ENCODE assay signal across 14 cellular contexts in genomic region chr3:10495003-10495402, GRCh38. TPM values are rescaled to one million over a fixed set of nuclear protein-coding genes. Genes with fewer than 3 reads are reported as not detected.
A peak's percentile ranks its signal among the peaks of the same experiment; 100 is the strongest.
DNase-seq lines count a peak whose midpoint lies in the region; ATAC-seq and TF ChIP-seq lines count a peak whose summit lies in the region.
"Had no signal": no experiment of that assay in that cellular context is flagged by ENCODE, and none has a peak within 500 bp of the region (broad histone marks: within the 10 kb centered on the region; RNA-seq: fewer than 3 reads in every experiment).

No MANE protein-coding gene starts in this region.

- H2BK12ac ChIP-seq in mesenchymal stem cell (ENCODE audit: low read length in 2 of 2): no peak overlapping the region

- H3K14ac ChIP-seq in mesenchymal stem cell (ENCODE audit: low read length in 2 of 2): no peak overlapping the region

- H3K27me3 ChIP-seq in psoas muscle (ENCODE audit: insufficient read depth in 3 of 3, low read length in 2 of 3): no peaks in the 10 kb centered on the region
- peaks cover 24 to 58% of the 10 kb centered on the region in 2 experiments for H3K27me3 ChIP-seq in mesenchymal stem cell (ENCODE audit: control insufficient read depth in 1 of 2, insufficient read depth in 1 of 2, low read length in 2 of 2)
- no peaks in the 10 kb centered on the region for H3K27me3 ChIP-seq in CD8-positive, alpha-beta T cell (ENCODE audit: insufficient read depth, low read length)

- no peak overlapping the region for H3K9ac ChIP-seq in mesenchymal stem cell (ENCODE audit: low read length)
- H3K9ac ChIP-seq: KMS-11 had no signal

- peaks cover 10% of the 10 kb centered on the region for H3K4me1 ChIP-seq in psoas muscle
- peaks cover 3% of the 10 kb centered on the region for H3K4me1 ChIP-seq in mesenchymal stem cell (ENCODE audit: control insufficient read depth, insufficient read depth, low read depth, low read length)
- no peaks in the 10 kb centered on the region for H3K4me1 ChIP-seq in CD8-positive, alpha-beta T cell (ENCODE audit: insufficient read depth, low read length)

- no peak overlapping the region for H2AFZ ChIP-seq in mesenchymal stem cell (ENCODE audit: low read depth, low read length)

- H3K27me3 Mint-ChIP-seq in activated naive CD4-positive, alpha-beta T cell treated with anti-CD3 and anti-CD28 coated beads, Interleukin-2, amount 10 ng/mL, durations not matched to agents 7 days and 5 days: peaks cover 19% of the 10 kb centered on the region
- peaks cover 6% of the 10 kb centered on the region for H3K27me3 Mint-ChIP-seq in CD8-positive, alpha-beta T cell (ENCODE audit: low read depth)
- H3K27me3 Mint-ChIP-seq: activated T-cell treated with anti-CD3 and anti-CD28 coated beads, Interleukin-2, amount 50 U/mL, for 24 hours had no signal

- H4K8ac ChIP-seq in mesenchymal stem cell (ENCODE audit: low read length): no peak overlapping the region

- intact Hi-C loops in psoas muscle (cut with DNase I): no loop called here
- intact Hi-C loops in CD8-positive, alpha-beta T cell (cut with DNase I, micrococcal nuclease): no loop called here

- no peaks in the 10 kb centered on the region for H3K36me3 ChIP-seq in psoas muscle (ENCODE audit: insufficient read depth in 1 of 2, low read depth in 1 of 2)
- no peaks in the 10 kb centered on the region for H3K36me3 ChIP-seq in mesenchymal stem cell (ENCODE audit: control insufficient read depth in 1 of 2, insufficient read depth in 2 of 2, low read depth in 1 of 2, low read length in 2 of 2)
- no peaks in the 10 kb centered on the region for H3K36me3 ChIP-seq in CD8-positive, alpha-beta T cell (ENCODE audit: insufficient read depth, low read length)

- H3K4ac ChIP-seq in mesenchymal stem cell (ENCODE audit: low read depth in 1 of 2, low read length in 2 of 2): no peak overlapping the region

- H2BK5ac ChIP-seq in mesenchymal stem cell (ENCODE audit: low read depth, low read length, poor library complexity, severe bottlenecking): no peak overlapping the region

- no peaks in the 10 kb centered on the region for H3K79me1 ChIP-seq in mesenchymal stem cell (replicated peaks; ENCODE audit: low read length, poor library complexity, severe bottlenecking)

- H3K9me3 ChIP-seq in psoas muscle: no peaks in the 10 kb centered on the region
- H3K9me3 ChIP-seq in mesenchymal stem cell (ENCODE audit: control insufficient read depth, low read length): no peaks in the 10 kb centered on the region
- no peaks in the 10 kb centered on the region for H3K9me3 ChIP-seq in CD8-positive, alpha-beta T cell (ENCODE audit: low read length)

- H4K91ac ChIP-seq in mesenchymal stem cell (ENCODE audit: low read length): no peak overlapping the region

- no peak overlapping the region for H2AK5ac ChIP-seq in mesenchymal stem cell (ENCODE audit: low read length, severe bottlenecking)

- ATAC-seq in psoas muscle (peak; percentile 84 to 96 (median 90)), HG03439 (IDR thresholded peaks at IDR 0.05; ENCODE audit: unreplicated experiment) (no peak)
- no peak for ATAC-seq in CD8-positive, alpha-beta T cell
- ATAC-seq: naive thymus-derived CD4-positive, alpha-beta T cell; stimulated activated memory B cell treated with anti-CD40 and anti-IgM and Interleukin-4, amounts not matched to agents 10 μg/mL and 1 μg/mL and 100 μg/mL, for 72 hours had no signal

- WGBS in psoas muscle, 3 donors: 18 to 36% (median 21%) methylated on average over 4 of the region's 4 CpGs
- 48% methylated on average over 4 of the region's 4 CpGs for WGBS in mesenchymal stem cell

- H3K4me2 ChIP-seq in mesenchymal stem cell (ENCODE audit: low read length, poor library complexity, severe bottlenecking): no peak overlapping the region
- H3K4me2 ChIP-seq: KMS-11 had no signal

- no peak overlapping the region for H3K4me3 Mint-ChIP-seq in activated naive CD4-positive, alpha-beta T cell treated with anti-CD3 and anti-CD28 coated beads, Interleukin-2, amount 10 ng/mL, durations not matched to agents 7 days and 5 days
- no peak overlapping the region for H3K4me3 Mint-ChIP-seq in CD8-positive, alpha-beta T cell
- H3K4me3 Mint-ChIP-seq: activated T-cell treated with anti-CD3 and anti-CD28 coated beads, Interleukin-2, amount 50 U/mL, for 24 hours; naive thymus-derived CD4-positive, alpha-beta T cell; stimulated activated memory B cell treated with anti-CD40 and anti-IgM and Interleukin-4, amounts not matched to agents 10 μg/mL and 1 μg/mL and 100 μg/mL, for 72 hours had no signal

- no peak overlapping the region for H3K27ac Mint-ChIP-seq in activated naive CD4-positive, alpha-beta T cell treated with anti-CD3 and anti-CD28 coated beads, Interleukin-2, amount 10 ng/mL, durations not matched to agents 7 days and 5 days
- H3K27ac Mint-ChIP-seq in CD8-positive, alpha-beta T cell: no peak overlapping the region
- H3K27ac Mint-ChIP-seq: activated T-cell treated with anti-CD3 and anti-CD28 coated beads, Interleukin-2, amount 50 U/mL, for 24 hours; naive thymus-derived CD4-positive, alpha-beta T cell; stimulated activated memory B cell treated with anti-CD40 and anti-IgM and Interleukin-4, amounts not matched to agents 10 μg/mL and 1 μg/mL and 100 μg/mL, for 72 hours had no signal

- H3K4me1 Mint-ChIP-seq in activated naive CD4-positive, alpha-beta T cell treated with anti-CD3 and anti-CD28 coated beads, Interleukin-2, amount 10 ng/mL, durations not matched to agents 7 days and 5 days: no peaks in the 10 kb centered on the region
- no peaks in the 10 kb centered on the region for H3K4me1 Mint-ChIP-seq in CD8-positive, alpha-beta T cell (ENCODE audit: low read depth)
- H3K4me1 Mint-ChIP-seq: naive thymus-derived CD4-positive, alpha-beta T cell; stimulated activated memory B cell treated with anti-CD40 and anti-IgM and Interleukin-4, amounts not matched to agents 10 μg/mL and 1 μg/mL and 100 μg/mL, for 72 hours had no signal

- no peak for TF ChIP-seq CTCF in RWPE1 (conservative IDR thresholded peaks at IDR 0.05; ENCODE audit: low read depth)
- no peak for TF ChIP-seq CTCF in fibroblast of mammary gland (conservative IDR thresholded peaks at IDR 0.05; ENCODE audit: control insufficient read depth, insufficient read depth, low read depth, low read length)
- no peak for TF ChIP-seq CTCF in psoas muscle (IDR thresholded peaks at IDR 0.05)
- TF ChIP-seq CTCF in CD8-positive, alpha-beta T cell (IDR thresholded peaks at IDR 0.05): no peak

- H2BK120ac ChIP-seq in mesenchymal stem cell (ENCODE audit: low read depth, low read length): no peak overlapping the region

- H3K23ac ChIP-seq in mesenchymal stem cell (ENCODE audit: low read length in 2 of 2): no peak overlapping the region

- H3K4me3 ChIP-seq in fibroblast of mammary gland (ENCODE audit: control insufficient read depth, low read depth, low read length): no peak overlapping the region
- no peak overlapping the region for H3K4me3 ChIP-seq in psoas muscle
- no peak overlapping the region for H3K4me3 ChIP-seq in mesenchymal stem cell (ENCODE audit: insufficient read depth in 1 of 2, low read depth in 1 of 2, low read length in 2 of 2)
- H3K4me3 ChIP-seq in CD8-positive, alpha-beta T cell (ENCODE audit: low read depth, low read length): no peak overlapping the region

- no peaks in the 10 kb centered on the region for H3K36me3 Mint-ChIP-seq in activated naive CD4-positive, alpha-beta T cell treated with anti-CD3 and anti-CD28 coated beads, Interleukin-2, amount 10 ng/mL, durations not matched to agents 7 days and 5 days
- no peaks in the 10 kb centered on the region for H3K36me3 Mint-ChIP-seq in CD8-positive, alpha-beta T cell
- H3K36me3 Mint-ChIP-seq: naive thymus-derived CD4-positive, alpha-beta T cell; stimulated activated memory B cell treated with anti-CD40 and anti-IgM and Interleukin-4, amounts not matched to agents 10 μg/mL and 1 μg/mL and 100 μg/mL, for 72 hours had no signal

- no peaks in the 10 kb centered on the region for H3K9me3 Mint-ChIP-seq in activated naive CD4-positive, alpha-beta T cell treated with anti-CD3 and anti-CD28 coated beads, Interleukin-2, amount 10 ng/mL, durations not matched to agents 7 days and 5 days
- H3K9me3 Mint-ChIP-seq in CD8-positive, alpha-beta T cell: no peaks in the 10 kb centered on the region
- H3K9me3 Mint-ChIP-seq: activated T-cell treated with anti-CD3 and anti-CD28 coated beads, Interleukin-2, amount 50 U/mL, for 24 hours; stimulated activated memory B cell treated with anti-CD40 and anti-IgM and Interleukin-4, amounts not matched to agents 10 μg/mL and 1 μg/mL and 100 μg/mL, for 72 hours had no signal

- no peak overlapping the region for H3K27ac ChIP-seq in RWPE1
- no peak overlapping the region for H3K27ac ChIP-seq in psoas muscle
- H3K27ac ChIP-seq in mesenchymal stem cell (ENCODE audit: low read length, poor library complexity, severe bottlenecking): no peak overlapping the region
- H3K27ac ChIP-seq in CD8-positive, alpha-beta T cell (ENCODE audit: low read depth, low read length): no peak overlapping the region
- H3K27ac ChIP-seq: KMS-11 had no signal

- POLR2A ChIA-PET in RWPE1 (lab: Yijun Ruan, JAX; ENCODE audit: low non-redundant PET): no interaction called here
- POLR2A ChIA-PET in CD8-positive, alpha-beta T cell (lab: Charles Lee): no interaction called here

- CTCF ChIA-PET in RWPE1 (lab: Yijun Ruan, JAX): no interaction called here
- CTCF ChIA-PET in activated naive CD4-positive, alpha-beta T cell treated with anti-CD3 and anti-CD28 coated beads, Interleukin-2, amount 10 ng/mL, durations not matched to agents 7 days and 5 days (lab: Charles Lee): interaction anchor here (1.4 kb wide), 1 partner anchor 21 kb away, joined by 3 read pairs; no protein-coding TSS in a partner anchor
- CTCF ChIA-PET in CD8-positive, alpha-beta T cell (lab: Charles Lee): interaction anchor here (1.3 kb wide), 1 partner anchor 19 kb away, joined by 3 read pairs; no protein-coding TSS in a partner anchor

- no peak overlapping the region for H2BK15ac ChIP-seq in mesenchymal stem cell (ENCODE audit: low read depth, poor library complexity, severe bottlenecking)

- DNase-seq in H4 (ENCODE audit: low spot score) (peak; percentile 59), RWPE1 (ENCODE audit: low spot score) (peak; percentile 45), fibroblast of mammary gland (ENCODE audit: low read depth) (peak; percentile 44), psoas muscle (peak; percentile 49 to 60), mesenchymal stem cell (no peak)
- DNase-seq in activated naive CD4-positive, alpha-beta T cell treated with anti-CD3 and anti-CD28 coated beads, Interleukin-2, amount 10 ng/mL, durations not matched to agents 7 days and 5 days: no peak
- no peak for DNase-seq in CD8-positive, alpha-beta T cell
- DNase-seq: activated T-cell treated with anti-CD3 and anti-CD28 coated beads, Interleukin-2, amount 50 U/mL, for 24 hours; naive thymus-derived CD4-positive, alpha-beta T cell; stimulated activated CD4-positive, alpha-beta T cell treated with anti-CD3 and anti-CD28 coated beads, Interleukin-12 subunit alpha, Interleukin-12 subunit beta, amount 100 ng/mL, for 4 hours had no signal

- H3K18ac ChIP-seq in mesenchymal stem cell (ENCODE audit: low read depth in 1 of 2, low read length in 2 of 2): no peak overlapping the region

RNA-seq across cellular contexts. Expression of gene ATP2B2, which starts 10.4 kb away (rescaled TPM):
- total RNA-seq in H4 (2014; rRNA removed; shearing (Covaris generic)): 0.12 TPM in 2 replicates
- 1 to 10 TPM in 3 of 4 donors, under 1 TPM in 1; 0.36 to 6.5 (median 4.1) TPM for total RNA-seq in psoas muscle
- under 1 TPM; 0.08 to 0.77 (median 0.49) TPM for polyA plus RNA-seq in psoas muscle
- not detected for polyA plus RNA-seq in mesenchymal stem cell (2013, experiment 1 of 2)
- not detected for polyA plus RNA-seq in mesenchymal stem cell (2013, experiment 2 of 2)
- total RNA-seq in CD8-positive, alpha-beta T cell: not detected
- total RNA-seq: G401; naive thymus-derived CD4-positive, alpha-beta T cell had no signal
- polyA plus RNA-seq: naive thymus-derived CD4-positive, alpha-beta T cell had no signal

Comparison
In these comparisons a context has a peak if more than half of its experiments do, and no peak if none do; other contexts are left out.
1. DNase-seq: peak in H4 (single experiment), RWPE1 (single experiment), fibroblast of mammary gland (single experiment) and psoas muscle (2 of 2); none in activated naive CD4-positive, alpha-beta T cell treated with anti-CD3 and anti-CD28 coated beads, Interleukin-2, amount 10 ng/mL, durations not matched to agents 7 days and 5 days (single experiment), mesenchymal stem cell (single experiment) and CD8-positive, alpha-beta T cell (0 of 7).
2. ATAC-seq: peak in psoas muscle (4 of 4); none in CD8-positive, alpha-beta T cell (single experiment) and HG03439 (single experiment).